In genomic region chr5:151295801-151296477, GRCh38 we compare ENCODE assay signal across 29 cellular contexts. TPM values are rescaled to one million over a fixed set of nuclear protein-coding genes. Genes with fewer than 3 reads are reported as not detected.
DNase-seq lines count a peak whose midpoint lies in the region; ATAC-seq and TF ChIP-seq lines count a peak whose summit lies in the region.
"Had no signal": no experiment of that assay in that cellular context is flagged by ENCODE, and none has a peak within 500 bp of the region (broad histone marks: within the 10 kb centered on the region; RNA-seq: fewer than 3 reads in every experiment).

No MANE protein-coding gene starts in this region.

- no peak overlapping the region for H3K4me3 Mint-ChIP-seq in progenitor cell of endocrine pancreas (ENCODE audit: low read depth)
- H3K4me3 Mint-ChIP-seq: activated naive CD4-positive, alpha-beta T cell treated with anti-CD3 and anti-CD28 coated beads, Interleukin-2, amount 50 U/mL, for 24 hours; activated T-helper 17 cell treated with anti-CD3 and anti-CD28 coated beads, Interleukin-2, amount 50 U/mL, for 72 hours; CD14-positive monocyte; H9 had no signal

- TF ChIP-seq EP300 in SK-N-SH (IDR thresholded peaks at IDR 0.05; ENCODE audit: borderline replicate concordance in 1 of 2, low read depth in 1 of 2, low read length in 1 of 2), result no peak

- H3K4me3 ChIP-seq in SK-N-SH (ENCODE audit: low read depth in 2 of 2, low read length in 1 of 2), result no peak overlapping the region
- H3K4me3 ChIP-seq: cardiac muscle cell, SJSA1, testis, uterus had no signal

- no peak for TF ChIP-seq RAD21 in SK-N-SH (IDR thresholded peaks at IDR 0.05; ENCODE audit: low read length)

- no peaks in the 10 kb centered on the region for H4K20me1 ChIP-seq in SK-N-SH (ENCODE audit: insufficient read depth)

- H3K27ac Mint-ChIP-seq in progenitor cell of endocrine pancreas, result peak overlapping the region; percentile 47
- H3K27ac Mint-ChIP-seq: activated naive CD4-positive, alpha-beta T cell treated with anti-CD3 and anti-CD28 coated beads, Interleukin-2, amount 50 U/mL, for 24 hours; activated T-helper 17 cell treated with anti-CD3 and anti-CD28 coated beads, Interleukin-2, amount 50 U/mL, for 72 hours; H9 had no signal

- no peak overlapping the region for H3K27ac ChIP-seq in SK-N-SH (ENCODE audit: low read depth in 2 of 2, low read length in 1 of 2)
- H3K27ac ChIP-seq: cardiac muscle cell, KMS-11, SJSA1, testis, uterus, WERI-Rb-1 had no signal

- no peak for ATAC-seq in HG03039 (IDR thresholded peaks at IDR 0.05; ENCODE audit: unreplicated experiment)
- ATAC-seq: activated T-helper 17 cell treated with anti-CD3 and anti-CD28 coated beads, Interleukin-2, amount 50 U/mL, for 72 hours; Panc1 had no signal

- CTCF ChIA-PET in SK-N-SH (lab: Yijun Ruan, JAX), result interaction anchor here (1.6 to 2.3 kb wide), 2 partner anchors 12 to 14 kb away, joined by 3 to 5 read pairs; no protein-coding TSS in a partner anchor

- H3F3A ChIP-seq in SK-N-SH (replicated peaks; ENCODE audit: insufficient read depth), result no peaks in the 10 kb centered on the region

- H3K36me3 Mint-ChIP-seq in progenitor cell of endocrine pancreas (ENCODE audit: insufficient read depth), result no peaks in the 10 kb centered on the region
- H3K36me3 Mint-ChIP-seq: activated naive CD4-positive, alpha-beta T cell treated with anti-CD3 and anti-CD28 coated beads, Interleukin-2, amount 50 U/mL, for 24 hours had no signal

- no peak overlapping the region for H2AFZ ChIP-seq in SK-N-SH (ENCODE audit: low read depth)

- peaks cover 5% of the 10 kb centered on the region for H3K9me3 Mint-ChIP-seq in progenitor cell of endocrine pancreas (ENCODE audit: low read depth)
- H3K9me3 Mint-ChIP-seq: activated naive CD4-positive, alpha-beta T cell treated with anti-CD3 and anti-CD28 coated beads, Interleukin-2, amount 50 U/mL, for 24 hours; activated T-helper 17 cell treated with anti-CD3 and anti-CD28 coated beads, Interleukin-2, amount 50 U/mL, for 72 hours; H9 had no signal

- no peaks in the 10 kb centered on the region for H3K9me2 ChIP-seq in SK-N-SH

- H3K9me3 ChIP-seq in SK-N-SH, result no peaks in the 10 kb centered on the region
- H3K9me3 ChIP-seq: SJSA1, testis, uterus had no signal

- 13% methylated on average over 7 of the region's 7 CpGs for WGBS in SK-N-SH (ENCODE audit: low lambda C conversion rate)

- no peak overlapping the region for H3K4me2 ChIP-seq in SK-N-SH
- H3K4me2 ChIP-seq: KMS-11 had no signal

- POLR2A ChIA-PET in SK-N-SH (lab: Yijun Ruan, JAX), result no interaction called here

- peaks cover 3% of the 10 kb centered on the region for H3K27me3 Mint-ChIP-seq in progenitor cell of endocrine pancreas

- no peak for TF ChIP-seq CTCF in progenitor cell of endocrine pancreas (IDR thresholded peaks at IDR 0.05; ENCODE audit: unreplicated experiment)
- TF ChIP-seq CTCF in SK-N-SH (IDR thresholded peaks at IDR 0.05), result no peak

- no peak overlapping the region for H3K9ac ChIP-seq in SK-N-SH
- H3K9ac ChIP-seq: KMS-11 had no signal

- H3K4me1 Mint-ChIP-seq in progenitor cell of endocrine pancreas (ENCODE audit: low read depth), result no peaks in the 10 kb centered on the region
- H3K4me1 Mint-ChIP-seq: activated naive CD4-positive, alpha-beta T cell treated with anti-CD3 and anti-CD28 coated beads, Interleukin-2, amount 50 U/mL, for 24 hours; activated T-helper 17 cell treated with anti-CD3 and anti-CD28 coated beads, Interleukin-2, amount 50 U/mL, for 72 hours had no signal

- in situ Hi-C loops in G401 (cut with HindIII; ENCODE audit: low sequenced_read_pairs), result no loop called here

- H3K27me3 ChIP-seq in SK-N-SH (ENCODE audit: insufficient read depth), result peaks cover under 1% of the 10 kb centered on the region
- H3K27me3 ChIP-seq: cardiac muscle cell, SJSA1, testis, uterus had no signal

- DNase-seq in G401 (ENCODE audit: low spot score) (peak; percentile 64), NOMO-1 treated with DMSO at 0.1 percent for 48 hours (lab: John Stamatoyannopoulos, UW; ENCODE audit: unreplicated experiment) (peak; percentile 83), cerebellum (ENCODE audit: low spot score) (peak; percentile 23), progenitor cell of endocrine pancreas (ENCODE audit: low spot score, unreplicated experiment) (no peak), NK-92 (lab: John Stamatoyannopoulos, UW; ENCODE audit: unreplicated experiment) (no peak), SK-N-SH (no peak)
- DNase-seq: activated CD4-positive, alpha-beta T cell treated with anti-CD3 and anti-CD28 coated beads, Interleukin-2, amount 50 U/mL, for 1 hour; H9; mesenchymal stem cell; NCI-H1092; NCI-H2081; NCI-H226; NCI-H774; stimulated activated CD4-positive, alpha-beta T cell treated with anti-CD3 and anti-CD28 coated beads, Interleukin-4, amount 100 ng/mL, for 1 hour; stimulated activated naive CD4-positive, alpha-beta T cell treated with Interleukin-2 at 50 U/mL for 16 hours; testis; uterus; WERI-Rb-1 had no signal

- H3K36me3 ChIP-seq in SK-N-SH (replicated peaks in 1 of 2; ENCODE audit: control insufficient read depth in 1 of 2, insufficient read depth in 2 of 2, low read length in 1 of 2), result no peaks in the 10 kb centered on the region
- H3K36me3 ChIP-seq: cardiac muscle cell, SJSA1, uterus, WERI-Rb-1 had no signal

- H3K4me1 ChIP-seq in SK-N-SH (ENCODE audit: control insufficient read depth in 1 of 2, insufficient read depth in 2 of 2, low read depth in 1 of 2, low read length in 1 of 2), result no peaks in the 10 kb centered on the region; a peak in 1 of 4 replicates
- H3K4me1 ChIP-seq: SJSA1, testis, uterus had no signal

- no peaks in the 10 kb centered on the region for H3K79me2 ChIP-seq in SK-N-SH (ENCODE audit: insufficient read depth)

TF ChIP-seq in SK-N-SH, 30 proteins besides CTCF, POLR2A, EP300 and RAD21:
- no peak for TF ChIP-seq GATA2 (CRISPR knock-in tag; IDR thresholded peaks at IDR 0.05)
- TF ChIP-seq SMC3 (IDR thresholded peaks at IDR 0.05; ENCODE audit: low read depth, low read length), result no peak
- no peak for TF ChIP-seq YY1 (IDR thresholded peaks at IDR 0.05; ENCODE audit: low read depth)
TF ChIP-seq in SK-N-SH: peak in this region for 0.

RNA-seq across cellular contexts. Expression of gene SLC36A3, which starts 7.6 kb away (rescaled TPM):
- total RNA-seq in G401 (2014; rRNA removed; shearing (Covaris generic)), result not detected in 2 replicates
- total RNA-seq in cerebellum (not detected), progenitor cell of endocrine pancreas (not detected in 2 replicates)
- not detected in 2 replicates for polyA plus RNA-seq in SK-N-SH (2012; rRNA removed)
- polyA plus RNA-seq in SK-N-SH (2012; cell fraction: cytosol; rRNA removed), result not detected in 2 replicates
- polyA plus RNA-seq in SK-N-SH (2012; cell fraction: nucleus; rRNA removed), result not detected in 2 replicates
- total RNA-seq: activated T-helper 17 cell treated with anti-CD3 and anti-CD28 coated beads, Interleukin-2, amount 50 U/mL, for 72 hours; cardiac muscle cell; dermis microvascular lymphatic vessel endothelial cell; H9; omental fat pad; SJSA1; T-helper 2 cell treated with Interferon-gamma antibody and Interleukin-4, amounts not matched to agents 100 ng/mL and 5 ng/mL, for 36 hours; uterus had no signal
- polyA plus RNA-seq: cardiac muscle cell, CD14-positive monocyte had no signal

RNA-seq across cellular contexts. Expression of gene GM2A, which starts 43.0 kb away (rescaled TPM):
- total RNA-seq in G401 (2014; rRNA removed; shearing (Covaris generic)), result 35.0 and 39.8 TPM in 2 replicates
- total RNA-seq in cerebellum (13.5 TPM), progenitor cell of endocrine pancreas (26.2 and 27.1 TPM in 2 replicates)
- polyA plus RNA-seq in SK-N-SH (2012; rRNA removed), result 8.0 and 10.2 TPM in 2 replicates
- polyA plus RNA-seq in SK-N-SH (2012; cell fraction: cytosol; rRNA removed), result 7.5 and 8.2 TPM in 2 replicates
- polyA plus RNA-seq in SK-N-SH (2012; cell fraction: nucleus; rRNA removed), result 4.2 and 4.7 TPM in 2 replicates

RNA-seq across cellular contexts. Expression of gene SLC36A2, which starts 51.4 kb away (rescaled TPM):
- not detected in 2 replicates for total RNA-seq in G401 (2014; rRNA removed; shearing (Covaris generic))
- total RNA-seq in cerebellum, result not detected
- not detected in 2 replicates for total RNA-seq in progenitor cell of endocrine pancreas
- not detected in 2 replicates for polyA plus RNA-seq in SK-N-SH (2012; rRNA removed)
- polyA plus RNA-seq in SK-N-SH (2012; cell fraction: cytosol; rRNA removed), result not detected in 2 replicates
- polyA plus RNA-seq in SK-N-SH (2012; cell fraction: nucleus; rRNA removed), result not detected in 2 replicates
- total RNA-seq: activated T-helper 17 cell treated with anti-CD3 and anti-CD28 coated beads, Interleukin-2, amount 50 U/mL, for 72 hours; cardiac muscle cell; dermis microvascular lymphatic vessel endothelial cell; SJSA1; T-helper 2 cell treated with Interferon-gamma antibody and Interleukin-4, amounts not matched to agents 100 ng/mL and 5 ng/mL, for 36 hours; uterus had no signal
- polyA plus RNA-seq: cardiac muscle cell, CD14-positive monocyte had no signal

Comparison
In these comparisons a context has a peak if more than half of its experiments do, and no peak if none do; other contexts are left out.
1. DNase-seq: peak in G401 (single experiment), NOMO-1 treated with DMSO at 0.1 percent for 48 hours (single experiment) and cerebellum (single experiment); none in progenitor cell of endocrine pancreas (single experiment), NK-92 (single experiment) and SK-N-SH (single experiment).